13 cellular contexts compared by ENCODE assay signal in genomic region chr6:166781331-166781730, GRCh38.
DNase-seq lines count a peak whose midpoint lies in the region; ATAC-seq and TF ChIP-seq lines count a peak whose summit lies in the region.
"Had no signal": no experiment of that assay in that cellular context is flagged by ENCODE, and none has a peak within 500 bp of the region (broad histone marks: within the 10 kb centered on the region; RNA-seq: fewer than 3 reads in every experiment).

No MANE protein-coding gene starts in this region.

- no peak overlapping the region for H2BK5ac ChIP-seq in trophoblast cell (ENCODE audit: low read depth, low read length, poor library complexity)

- H3K4me2 ChIP-seq in trophoblast cell (ENCODE audit: low read length): no peak overlapping the region

- H3K9ac ChIP-seq in trophoblast cell (ENCODE audit: low read length): no peak overlapping the region

- H3K4me3 ChIP-seq in prostate gland (no peak overlapping the region), trophoblast cell (ENCODE audit: low read depth, low read length) (no peak overlapping the region)

- H4K91ac ChIP-seq in trophoblast cell (ENCODE audit: low read depth, low read length): no peak overlapping the region

- no peak for TF ChIP-seq POLR2A in prostate gland (IDR thresholded peaks at IDR 0.05)

- H3K14ac ChIP-seq in trophoblast cell (ENCODE audit: low read length): no peak overlapping the region

- H3K79me1 ChIP-seq in trophoblast cell (ENCODE audit: low read length): no peaks in the 10 kb centered on the region

- no peak for TF ChIP-seq CTCF in prostate gland (IDR thresholded peaks at IDR 0.05)

- H2AK5ac ChIP-seq in trophoblast cell (ENCODE audit: low read length): no peak overlapping the region

- 93% methylated on average over 6 of the region's 6 CpGs for WGBS in prostate gland
- no CpG with 5 or more reads among the region's 6 CpGs for WGBS in trophoblast cell (ENCODE audit: extremely low coverage, insufficient coverage, insufficient read length)

- no peak for ATAC-seq in HG02840 (IDR thresholded peaks at IDR 0.05; ENCODE audit: low FRiP score, unreplicated experiment)

- H3K18ac ChIP-seq in trophoblast cell (ENCODE audit: low read length): no peak overlapping the region

- no peak overlapping the region for H2BK120ac ChIP-seq in trophoblast cell (ENCODE audit: insufficient read depth, low read length, poor library complexity)

- intact Hi-C loops in prostate gland (cut with DNase I): no loop called here

- no peak overlapping the region for H3K23ac ChIP-seq in trophoblast cell (ENCODE audit: low read length)

- no peak overlapping the region for H3K4ac ChIP-seq in trophoblast cell (ENCODE audit: low read depth, low read length)

- no peak overlapping the region for H2AFZ ChIP-seq in trophoblast cell (ENCODE audit: insufficient read depth, low read length, poor library complexity)

- H3K36me3 ChIP-seq in prostate gland (no peaks in the 10 kb centered on the region), trophoblast cell (ENCODE audit: control insufficient read depth in 1 of 2, insufficient read depth in 2 of 2, low read length in 2 of 2) (no peaks in the 10 kb centered on the region)

- H3K4me1 ChIP-seq in prostate gland (replicated peaks): no peaks in the 10 kb centered on the region
- H3K4me1 ChIP-seq in trophoblast cell (ENCODE audit: control insufficient read depth in 1 of 2, insufficient read depth in 2 of 2, low read length in 2 of 2): no peaks in the 10 kb centered on the region

- no peaks in the 10 kb centered on the region for H3K79me2 ChIP-seq in trophoblast cell (ENCODE audit: control insufficient read depth, insufficient read depth, low read length, poor library complexity)

- DNase-seq in activated CD8-positive, alpha-beta memory T cell treated with anti-CD3 and anti-CD28 coated beads, Interleukin-2, amount 50 U/mL, for 48 hours: peak; percentile 15
- no peak for DNase-seq in activated CD8-positive, alpha-beta memory T cell treated with anti-CD3 and anti-CD28 coated beads for 24 hours
- DNase-seq in islet precursor cell: peak; percentile 37
- peak; percentile 2 for DNase-seq in prostate gland (ENCODE audit: low spot score)
- DNase-seq in trophoblast cell: no peak
- no peak for DNase-seq in activated CD4-positive, CD25-positive, alpha-beta regulatory T cell (lab: John Stamatoyannopoulos, UW)
- DNase-seq: C1 segment of cervical spinal cord; Calu3; CD4-positive, alpha-beta T cell; DMS 273 treated with DMSO at 0.1 percent for 48 hours; HCEC 1CT; HFFc6 had no signal

- no peak overlapping the region for H4K12ac ChIP-seq in trophoblast cell (ENCODE audit: low read depth, low read length)

- no peak overlapping the region for H4K8ac ChIP-seq in trophoblast cell (ENCODE audit: low read depth, low read length)

- H3K27me3 ChIP-seq in prostate gland (replicated peaks; ENCODE audit: insufficient read depth): no peaks in the 10 kb centered on the region
- H3K27me3 ChIP-seq in trophoblast cell (ENCODE audit: insufficient read depth, low read length): no peaks in the 10 kb centered on the region

- no peaks in the 10 kb centered on the region for H3K9me3 ChIP-seq in prostate gland
- peaks cover 7% of the 10 kb centered on the region for H3K9me3 ChIP-seq in trophoblast cell (ENCODE audit: insufficient read depth, low read depth, low read length)

- H2BK12ac ChIP-seq in trophoblast cell (ENCODE audit: low read length): no peak overlapping the region

- H3K27ac ChIP-seq in prostate gland (no peak overlapping the region), trophoblast cell (ENCODE audit: low read depth, low read length) (no peak overlapping the region)

Comparison
In these comparisons a context has a peak if more than half of its experiments do, and no peak if none do; other contexts are left out.
1. DNase-seq: peak in activated CD8-positive, alpha-beta memory T cell treated with anti-CD3 and anti-CD28 coated beads, Interleukin-2, amount 50 U/mL, for 48 hours (single experiment), islet precursor cell (single experiment) and prostate gland (single experiment); none in activated CD8-positive, alpha-beta memory T cell treated with anti-CD3 and anti-CD28 coated beads for 24 hours (single experiment), trophoblast cell (0 of 2) and activated CD4-positive, CD25-positive, alpha-beta regulatory T cell (0 of 4).